In genomic region chr20:2468581-2469407, GRCh38 we compare ENCODE assay signal across 9 cellular contexts. TPM values are rescaled to one million over a fixed set of nuclear protein-coding genes. Genes with fewer than 3 reads are reported as not detected.
DNase-seq lines count a peak whose midpoint lies in the region; ATAC-seq and TF ChIP-seq lines count a peak whose summit lies in the region.
"Had no signal": no experiment of that assay in that cellular context is flagged by ENCODE, and none has a peak within 500 bp of the region (broad histone marks: within the 10 kb centered on the region; RNA-seq: fewer than 3 reads in every experiment).

No MANE protein-coding gene starts in this region.

- peak overlapping the region; percentile 97 for H3K4me3 ChIP-seq in NT2/D1 (ENCODE audit: insufficient read length, low read depth)

- H3K27me3 ChIP-seq in NT2/D1 (ENCODE audit: insufficient read depth, insufficient read length), result no peaks in the 10 kb centered on the region

- no peaks in the 10 kb centered on the region for H3K9me3 ChIP-seq in NT2/D1 (ENCODE audit: insufficient read depth, low read length)

- no peak for TF ChIP-seq CTCF in neural crest cell (conservative IDR thresholded peaks at IDR 0.05)

- DNase-seq in EH (ENCODE audit: low read depth) (peak; percentile 22), NT2/D1 (ENCODE audit: low read depth, low spot score) (no peak), neural crest cell (ENCODE audit: low read depth, low spot score) (no peak), SW 1271 (lab: John Stamatoyannopoulos, UW) (no peak)
- no peak for DNase-seq in effector memory CD8-positive, alpha-beta T cell
- DNase-seq: NCI-H526 treated with DMSO at 0.1 percent for 48 hours had no signal

- peak overlapping the region; percentile 98 to 99 for H3K27ac Mint-ChIP-seq in effector memory CD8-positive, alpha-beta T cell
- H3K27ac Mint-ChIP-seq in neural crest cell (ENCODE audit: unreplicated experiment), result peak overlapping the region; percentile 80

- H3K9me3 Mint-ChIP-seq in effector memory CD8-positive, alpha-beta T cell, result no peaks in the 10 kb centered on the region
- H3K9me3 Mint-ChIP-seq in neural crest cell, result peaks cover 3% of the 10 kb centered on the region

- peak overlapping the region; percentile 76 for H3K9ac ChIP-seq in NT2/D1 (ENCODE audit: insufficient read length, low read depth)

- H3K4me1 Mint-ChIP-seq in effector memory CD8-positive, alpha-beta T cell (ENCODE audit: low read depth in 2 of 2), result peaks cover 33 to 41% of the 10 kb centered on the region in 2 donors
- peaks cover 51% of the 10 kb centered on the region for H3K4me1 Mint-ChIP-seq in neural crest cell

- no peak for ATAC-seq in effector memory CD8-positive, alpha-beta T cell (replicated peaks)
- ATAC-seq in HG02973 (IDR thresholded peaks at IDR 0.05; ENCODE audit: unreplicated experiment) (no peak), GM21825 (IDR thresholded peaks at IDR 0.05; ENCODE audit: unreplicated experiment) (no peak), GM19023 (IDR thresholded peaks at IDR 0.05; ENCODE audit: unreplicated experiment) (no peak)

- H3K4me1 ChIP-seq in NT2/D1 (ENCODE audit: insufficient read depth, insufficient read length), result peaks cover 3% of the 10 kb centered on the region

- H3K4me3 Mint-ChIP-seq in effector memory CD8-positive, alpha-beta T cell, result peak overlapping the region; percentile 99
- H3K4me3 Mint-ChIP-seq in neural crest cell, result peak overlapping the region; percentile 100

- H3K27me3 Mint-ChIP-seq in effector memory CD8-positive, alpha-beta T cell, result no peaks in the 10 kb centered on the region
- peaks cover 4% of the 10 kb centered on the region for H3K27me3 Mint-ChIP-seq in neural crest cell (ENCODE audit: low read depth)

- H3K36me3 Mint-ChIP-seq in effector memory CD8-positive, alpha-beta T cell (ENCODE audit: insufficient read depth), result peaks cover 59% of the 10 kb centered on the region
- peaks cover 39% of the 10 kb centered on the region for H3K36me3 Mint-ChIP-seq in neural crest cell (ENCODE audit: low read depth)

- H3K36me3 ChIP-seq in NT2/D1 (ENCODE audit: insufficient read depth, insufficient read length, low read length), result peaks cover 57% of the 10 kb centered on the region

RNA-seq across cellular contexts. Expression of gene SNRPB, which starts 1.8 kb away (rescaled TPM):
- total RNA-seq in neural crest cell, result 385 and 391 TPM in 2 replicates

RNA-seq across cellular contexts. Expression of gene ZNF343, which starts 39.9 kb away (rescaled TPM):
- total RNA-seq in neural crest cell, result 9.1 and 12.8 TPM in 2 replicates
